In the genomic region with DNA sequence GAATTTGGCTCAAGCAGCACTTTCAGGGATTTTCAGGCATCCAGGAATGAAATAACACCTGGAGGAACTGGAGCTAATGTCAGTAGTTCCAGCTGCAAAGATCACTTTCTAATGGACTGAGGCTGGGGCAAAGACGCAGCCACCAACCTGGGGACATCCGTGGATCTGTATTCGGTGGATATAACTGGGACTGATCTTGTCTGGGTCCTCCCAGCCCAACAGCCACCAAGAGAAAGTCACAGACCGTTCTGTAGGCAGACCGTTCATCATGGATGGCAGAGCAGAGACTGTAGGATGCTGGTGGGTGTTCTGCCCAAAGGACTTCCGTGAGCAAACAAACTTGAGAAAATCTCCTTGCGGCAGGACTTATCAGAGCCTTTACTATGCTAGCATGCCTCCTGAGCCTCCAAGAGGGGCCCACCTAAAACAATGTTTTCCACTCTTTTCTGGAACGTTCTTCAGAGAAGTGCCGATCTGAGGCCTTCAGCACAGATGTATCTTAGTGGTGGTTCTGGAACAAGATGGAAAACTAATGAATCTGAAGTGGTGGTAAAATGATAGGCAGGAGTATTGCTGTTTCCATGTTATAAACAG, we compare ENCODE assay signal across 18 cellular contexts.
"Had no signal": no experiment of that assay in that cellular context is flagged by ENCODE, and none has a peak within 500 bp of the region (broad histone marks: within the 10 kb centered on the region; RNA-seq: fewer than 3 reads in every experiment).

No MANE protein-coding gene starts in this region.

- H3K27me3 ChIP-seq: colonic mucosa, foreskin keratinocyte, hepatocyte had no signal

- H3K4me3 Mint-ChIP-seq: dendritic cell treated with granulocyte-macrophage colony-stimulating factor and Interleukin-4, amounts not matched to agents 40 ng/mL and 50 ng/mL, for 4 days; mesothelial cell of epicardium; naive B cell had no signal

- H3K9me3 Mint-ChIP-seq: dendritic cell treated with granulocyte-macrophage colony-stimulating factor and Interleukin-4, amounts not matched to agents 40 ng/mL and 50 ng/mL, for 4 days; mesothelial cell of epicardium had no signal

- H3K4me1 ChIP-seq: colonic mucosa, esophagus muscularis mucosa, foreskin keratinocyte, gastroesophageal sphincter, heart left ventricle, left lung, lower lobe of right lung had no signal

- H3K27me3 Mint-ChIP-seq: dendritic cell treated with granulocyte-macrophage colony-stimulating factor and Interleukin-4, amounts not matched to agents 40 ng/mL and 50 ng/mL, for 4 days had no signal

- H3K4me1 Mint-ChIP-seq: naive B cell had no signal

- H3K4me3 ChIP-seq: colonic mucosa, esophagus muscularis mucosa, gastroesophageal sphincter, heart left ventricle, hepatocyte, left lung, lower lobe of right lung, mucosa of descending colon had no signal

- H3K9me3 ChIP-seq: colonic mucosa, esophagus muscularis mucosa, gastroesophageal sphincter, heart left ventricle, left lung, lower lobe of right lung, mucosa of descending colon had no signal

- DNase-seq: colonic mucosa; cortex of kidney; effector memory CD4-positive, alpha-beta T cell; foreskin keratinocyte; heart left ventricle; hypothalamus; left cardiac atrium; left lung; left ventricle myocardium superior; lower lobe of right lung; mesenchymal stem cell; mucosa of descending colon; naive B cell had no signal

- H3K27ac Mint-ChIP-seq: dendritic cell treated with granulocyte-macrophage colony-stimulating factor and Interleukin-4, amounts not matched to agents 40 ng/mL and 50 ng/mL, for 4 days; mesothelial cell of epicardium; naive B cell had no signal

- H3K36me3 Mint-ChIP-seq: mesothelial cell of epicardium, naive B cell had no signal

- ATAC-seq: foreskin keratinocyte, gastroesophageal sphincter, heart left ventricle, left cardiac atrium, left lung, left ventricle myocardium superior, lower lobe of right lung, mucosa of descending colon had no signal

- H3K27ac ChIP-seq: colonic mucosa, esophagus muscularis mucosa, foreskin keratinocyte, gastroesophageal sphincter, heart left ventricle, hepatocyte, left lung, lower lobe of right lung had no signal

- H3K36me3 ChIP-seq: colonic mucosa, esophagus muscularis mucosa, gastroesophageal sphincter, heart left ventricle, left lung, lower lobe of right lung had no signal
